In the genomic region with DNA sequence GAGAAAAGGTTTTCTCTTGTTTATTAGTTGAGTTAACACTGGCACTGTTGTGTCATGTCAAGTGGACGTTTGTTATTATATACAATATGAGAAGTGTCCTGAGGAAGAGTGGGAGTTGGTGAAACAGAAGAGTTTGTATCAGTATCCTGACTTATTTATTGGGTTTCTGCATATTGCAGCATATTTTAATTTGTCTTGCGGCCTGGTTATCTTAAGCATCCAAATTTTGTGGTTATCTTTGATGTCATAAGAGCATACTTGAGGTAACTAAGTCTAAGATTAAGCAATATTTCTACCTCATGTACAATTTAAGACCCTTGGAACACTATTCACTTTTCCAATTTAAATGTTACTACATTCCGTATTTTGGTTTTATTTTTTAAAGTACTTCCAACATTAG, we compare ENCODE assay signal across 19 cellular contexts.
"Had no signal": no experiment of that assay in that cellular context is flagged by ENCODE, and none has a peak within 500 bp of the region (broad histone marks: within the 10 kb centered on the region; RNA-seq: fewer than 3 reads in every experiment).

No MANE protein-coding gene starts in this region.

- FAIRE-seq: endothelial cell of umbilical vein, keratinocyte had no signal

- H3K27ac ChIP-seq: esophagus muscularis mucosa, upper lobe of right lung had no signal

- H3K4me1 ChIP-seq: esophagus muscularis mucosa, upper lobe of right lung had no signal

- H3K36me3 ChIP-seq: esophagus muscularis mucosa, upper lobe of right lung had no signal

- DNase-seq: activated CD4-positive, alpha-beta T cell treated with anti-CD3 and anti-CD28 coated beads, Interleukin-2, amount 10 ng/mL, durations not matched to agents 24 days and 14 days; activated CD8-positive, alpha-beta T cell treated with anti-CD3 and anti-CD28 coated beads for 36 hours; activated naive CD4-positive, alpha-beta T cell treated with anti-CD3 and anti-CD28 coated beads for 36 hours; activated naive CD8-positive, alpha-beta T cell treated with anti-CD3 and anti-CD28 coated beads, Interleukin-2, amount 50 U/mL, for 24 hours; activated T-cell treated with anti-CD3 and anti-CD28 coated beads, Interleukin-2, amount 50 U/mL, for 1 hour; aorta; effector CD4-positive, alpha-beta T cell; hypothalamus; nucleus accumbens; stimulated activated CD4-positive, alpha-beta T cell treated with anti-CD3 and anti-CD28 coated beads, Interleukin-4, amount 100 ng/mL, for 24 hours; stimulated activated naive B cell treated with anti-CD40 and anti-IgM and Interleukin-4, amounts not matched to agents 10 μg/mL and 1 μg/mL and 100 μg/mL, for 72 hours; T1000; upper lobe of right lung had no signal

- H3K9me3 ChIP-seq: esophagus muscularis mucosa, upper lobe of right lung had no signal

- ATAC-seq: activated CD8-positive, alpha-beta T cell treated with anti-CD3 and anti-CD28 coated beads for 36 hours; activated naive CD8-positive, alpha-beta T cell treated with anti-CD3 and anti-CD28 coated beads, Interleukin-2, amount 50 U/mL, for 24 hours; natural killer cell treated with Interleukin-12 subunit alpha and Interleukin-12 subunit beta and Interleukin-15 and Interleukin-18, amount 100 ng/mL, for 72 hours; sciatic nerve; stimulated activated naive B cell treated with anti-CD40 and anti-IgM and Interleukin-4, amounts not matched to agents 10 μg/mL and 1 μg/mL and 100 μg/mL, for 72 hours; upper lobe of right lung had no signal

- H3K27me3 ChIP-seq: esophagus muscularis mucosa, upper lobe of right lung had no signal

- H3K4me3 ChIP-seq: esophagus muscularis mucosa, lung, upper lobe of right lung had no signal
